8 cellular contexts compared by ENCODE assay signal in the genomic region with DNA sequence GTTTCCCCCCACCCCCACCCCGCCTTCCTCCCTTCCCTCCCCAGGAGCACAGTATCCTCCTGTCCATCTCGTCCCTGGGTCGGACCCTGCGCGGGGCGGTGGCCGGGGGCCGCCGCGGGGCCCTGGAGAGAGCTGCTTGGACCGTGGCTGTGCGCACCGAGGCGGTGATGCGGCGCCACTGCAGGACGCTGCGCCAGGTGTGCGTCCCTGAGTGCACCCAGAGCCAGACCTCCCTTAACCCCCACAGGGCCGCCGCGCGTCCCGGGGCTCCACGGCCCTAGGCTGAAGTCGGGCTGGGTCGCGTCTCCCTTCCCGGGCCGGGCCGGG. TPM values are rescaled to one million over a fixed set of nuclear protein-coding genes. Genes with fewer than 3 reads are reported as not detected.
DNase-seq lines count a peak whose midpoint lies in the region; ATAC-seq and TF ChIP-seq lines count a peak whose summit lies in the region.

No MANE protein-coding gene starts in this region.

- peak; percentile 71 for DNase-seq in Calu3
- peak; percentile 76 for DNase-seq in endodermal cell
- DNase-seq in stimulated activated naive CD8-positive, alpha-beta T cell treated with anti-CD3 and anti-CD28 coated beads, Interleukin-15, Interleukin-2, amounts not matched to agents 100 U/mL and 50 U/mL, for 24 hours = no peak
- DNase-seq in GM03348 (ENCODE audit: low spot score) = no peak
- no peak for DNase-seq in COR-L47 (lab: John Stamatoyannopoulos, UW)
- DNase-seq in activated CD8-positive, alpha-beta memory T cell treated with anti-CD3 and anti-CD28 coated beads for 24 hours = no peak

- H3K9me3 ChIP-seq in endodermal cell (ENCODE audit: control insufficient read depth, low read length) = no peaks in the 10 kb centered on the region

- TF ChIP-seq CTCF in Calu3 (IDR thresholded peaks at IDR 0.05; ENCODE audit: unreplicated experiment) (no peak), endodermal cell (conservative IDR thresholded peaks at IDR 0.05) (no peak)

- H3K36me3 Mint-ChIP-seq in Calu3 (ENCODE audit: insufficient read depth, unreplicated experiment) (peaks cover 61% of the 10 kb centered on the region), IgD-negative memory B cell (no peaks in the 10 kb centered on the region), endodermal cell (ENCODE audit: low read depth) (peaks cover 12% of the 10 kb centered on the region)

- intact Hi-C loops in Calu3 (cut with micrococcal nuclease; ENCODE audit: unreplicated experiment) = loop anchor here (5.0 kb wide), 1 partner anchor 84 kb away; no protein-coding TSS in a partner anchor

- H3K27ac ChIP-seq in endodermal cell (ENCODE audit: low read depth, low read length) = no peak overlapping the region

- peak; percentile 22 for ATAC-seq in GM21360 (IDR thresholded peaks at IDR 0.05; ENCODE audit: unreplicated experiment)
- peak; percentile 4 for ATAC-seq in stimulated activated naive CD8-positive, alpha-beta T cell treated with anti-CD3 and anti-CD28 coated beads, Interleukin-15, Interleukin-2, amounts not matched to agents 100 U/mL and 50 U/mL, for 24 hours

- H3K4me1 ChIP-seq in endodermal cell (ENCODE audit: control insufficient read depth, insufficient read depth, low read length) = peaks cover 19% of the 10 kb centered on the region

- H3K27ac Mint-ChIP-seq in Calu3 (ENCODE audit: unreplicated experiment) (no peak overlapping the region), IgD-negative memory B cell (no peak overlapping the region), endodermal cell (no peak overlapping the region)

- H3K4me3 Mint-ChIP-seq in Calu3 (ENCODE audit: low read depth, unreplicated experiment) = peak overlapping the region; percentile 77
- H3K4me3 Mint-ChIP-seq in IgD-negative memory B cell = peak overlapping the region in 3 of 4 donors; percentile 45 to 85 (median 62)
- H3K4me3 Mint-ChIP-seq in endodermal cell = peak overlapping the region; percentile 52

- H3K27me3 ChIP-seq in endodermal cell (ENCODE audit: control insufficient read depth, insufficient read depth, low read length, poor library complexity, severe bottlenecking) = peaks cover 44% of the 10 kb centered on the region

- H3K4me1 Mint-ChIP-seq in Calu3 (ENCODE audit: low read depth, unreplicated experiment) = peaks cover 6% of the 10 kb centered on the region
- peaks cover 2 to 8% (median 7%) of the 10 kb centered on the region in 3 donors for H3K4me1 Mint-ChIP-seq in IgD-negative memory B cell
- H3K4me1 Mint-ChIP-seq in endodermal cell = peaks cover 15% of the 10 kb centered on the region

- CTCF ChIA-PET in Calu3 (lab: Charles Lee) = interaction anchor here (0.6 to 2.5 kb wide), 18 partner anchors 10 to 1099 kb away, joined by 3 to 33 read pairs (median 5); a partner anchor contains a TSS

- peak overlapping the region; percentile 60 for H3K4me3 ChIP-seq in endodermal cell (ENCODE audit: low read length)

- WGBS in endodermal cell (ENCODE audit: insufficient coverage in 1 of 2, insufficient read length in 1 of 2), 2 experiments = 3 to 7% methylated on average over 15 to 30 of the region's 31 CpGs

- H3K27me3 Mint-ChIP-seq in Calu3 (ENCODE audit: unreplicated experiment) (peaks cover 35% of the 10 kb centered on the region), IgD-negative memory B cell (peaks cover 12% of the 10 kb centered on the region), endodermal cell (ENCODE audit: insufficient read depth) (peaks cover 27% of the 10 kb centered on the region)

- no TSS peak for BruUV-seq in Calu3 (replicated peaks; lab: Mats Ljungman, UMichigan)

- H3K36me3 ChIP-seq in endodermal cell (ENCODE audit: control insufficient read depth, insufficient read depth, low read length) = no peaks in the 10 kb centered on the region

- H3K9me3 Mint-ChIP-seq in Calu3 (ENCODE audit: low read depth, unreplicated experiment) (no peaks in the 10 kb centered on the region), IgD-negative memory B cell (no peaks in the 10 kb centered on the region), endodermal cell (no peaks in the 10 kb centered on the region)

- H3K9ac ChIP-seq in endodermal cell (ENCODE audit: extremely low read depth, low read length, poor library complexity, severe bottlenecking) = no peak overlapping the region

RNA-seq across cellular contexts. Expression of a gene that starts 2.2 kb away (rescaled TPM):
- total RNA-seq in Calu3 (2022) (4.9 and 5.0 TPM in 2 replicates), endodermal cell (1 to 10 TPM; 4.0 to 4.1 TPM)
- not detected for polyA plus RNA-seq in IgD-negative memory B cell
- 0.78 TPM for polyA plus RNA-seq in endodermal cell (2013, experiment 1 of 2)
- polyA plus RNA-seq in endodermal cell (2013, experiment 2 of 2) = 0.75 TPM

RNA-seq across cellular contexts. Expression of a gene that starts 11.2 kb away (rescaled TPM):
- total RNA-seq in Calu3 (2022) (not detected in 2 replicates), endodermal cell (1 to 10 TPM; 2.3 to 2.8 TPM)
- not detected for polyA plus RNA-seq in IgD-negative memory B cell
- polyA plus RNA-seq in endodermal cell (2013, experiment 1 of 2) = 0.57 TPM
- polyA plus RNA-seq in endodermal cell (2013, experiment 2 of 2) = 0.95 TPM

RNA-seq across cellular contexts. Expression of a gene that starts 24.8 kb away (rescaled TPM):
- 39.9 and 43.7 TPM in 2 replicates for total RNA-seq in Calu3 (2022)
- polyA plus RNA-seq in IgD-negative memory B cell = 41.3 TPM
- 100 to 1,000 TPM in 1 of 2 donors, 10 to 100 TPM in 1; 64.3 to 110 TPM for total RNA-seq in endodermal cell
- 82.9 TPM for polyA plus RNA-seq in endodermal cell (2013, experiment 1 of 2)
- 77.1 TPM for polyA plus RNA-seq in endodermal cell (2013, experiment 2 of 2)

RNA-seq across cellular contexts. Expression of a gene that starts 41.1 kb away (rescaled TPM):
- total RNA-seq in Calu3 (2022) (17.2 and 17.8 TPM in 2 replicates), endodermal cell (10 to 100 TPM; 14.6 to 15.8 TPM)
- polyA plus RNA-seq in IgD-negative memory B cell = 202 TPM
- polyA plus RNA-seq in endodermal cell (2013, experiment 1 of 2) = 10.7 TPM
- polyA plus RNA-seq in endodermal cell (2013, experiment 2 of 2) = 10.8 TPM

RNA-seq across cellular contexts. Expression of a gene that starts 41.7 kb away (rescaled TPM):
- total RNA-seq in Calu3 (2022) = 0.17 and 0.33 TPM in 2 replicates
- polyA plus RNA-seq in IgD-negative memory B cell = 3.7 TPM
- 1 to 10 TPM; 4.1 to 5.5 TPM for total RNA-seq in endodermal cell
- 3.0 TPM for polyA plus RNA-seq in endodermal cell (2013, experiment 1 of 2)
- 2.8 TPM for polyA plus RNA-seq in endodermal cell (2013, experiment 2 of 2)

Comparison
In these comparisons a context has a peak if more than half of its experiments do, and no peak if none do; other contexts are left out.
1. DNase-seq: peak in Calu3 (single experiment) and endodermal cell (single experiment); none in stimulated activated naive CD8-positive, alpha-beta T cell treated with anti-CD3 and anti-CD28 coated beads, Interleukin-15, Interleukin-2, amounts not matched to agents 100 U/mL and 50 U/mL, for 24 hours (single experiment), GM03348 (single experiment), COR-L47 (single experiment) and activated CD8-positive, alpha-beta memory T cell treated with anti-CD3 and anti-CD28 coated beads for 24 hours (single experiment).
2. Peak in every context shown above with its lines, with median percentiles within 50 percentile points of each other: H3K4me3 Mint-ChIP-seq.